In genomic region chr9:132798817-132799790, GRCh38 we compare ENCODE assay signal across 10 cellular contexts.
DNase-seq lines count a peak whose midpoint lies in the region; ATAC-seq and TF ChIP-seq lines count a peak whose summit lies in the region.
"Had no signal": no experiment of that assay in that cellular context is flagged by ENCODE, and none has a peak within 500 bp of the region (broad histone marks: within the 10 kb centered on the region; RNA-seq: fewer than 3 reads in every experiment).

No MANE protein-coding gene starts in this region.

- H3K4me1 ChIP-seq in left ventricle myocardium inferior, result peaks cover 27% of the 10 kb centered on the region
- peaks cover 4 to 18% (median 11%) of the 10 kb centered on the region in 4 donors for H3K4me1 ChIP-seq in upper lobe of left lung
- no peaks in the 10 kb centered on the region for H3K4me1 ChIP-seq in smooth muscle cell (ENCODE audit: low read depth)

- H3K36me3 ChIP-seq in left ventricle myocardium inferior (no peaks in the 10 kb centered on the region), upper lobe of left lung (no peaks in the 10 kb centered on the region), smooth muscle cell (ENCODE audit: low read depth) (no peaks in the 10 kb centered on the region)
- H3K36me3 ChIP-seq: neutrophil had no signal

- ATAC-seq in upper lobe of left lung (ENCODE audit: low FRiP score in 2 of 2) (peak in 1 of 2 donors; percentile 66), HG03565 (IDR thresholded peaks at IDR 0.05; ENCODE audit: unreplicated experiment) (no peak)

- H3K79me2 ChIP-seq in smooth muscle cell (ENCODE audit: low read depth), result no peaks in the 10 kb centered on the region

- DNase-seq in SKM-1 treated with dmso at 0.1 percent for 144 hours (lab: John Stamatoyannopoulos, UW; ENCODE audit: unreplicated experiment) (peak; percentile 28), SKM-1 (lab: John Stamatoyannopoulos, UW; ENCODE audit: unreplicated experiment) (no peak), SK-MEL-5 (ENCODE audit: low read depth, low spot score) (peak; percentile 36), left ventricle myocardium inferior (no peak), upper lobe of left lung (peak; percentile 77 to 87), NCI-H1436 treated with DMSO at 0.1 percent for 48 hours (lab: John Stamatoyannopoulos, UW) (no peak), smooth muscle cell (lab: John Stamatoyannopoulos, UW; ENCODE audit: unreplicated experiment) (no peak)
- DNase-seq: NCI-H187 treated with DMSO at 0.1 percent for 48 hours had no signal

- H3K27ac ChIP-seq in left ventricle myocardium inferior (replicated peaks) (peak overlapping the region; percentile 64), upper lobe of left lung (no peak overlapping the region), smooth muscle cell (ENCODE audit: low read depth) (no peak overlapping the region)
- H3K27ac ChIP-seq: neutrophil had no signal

- no peak overlapping the region for H3K4me3 ChIP-seq in left ventricle myocardium inferior
- no peak overlapping the region for H3K4me3 ChIP-seq in upper lobe of left lung
- no peak overlapping the region for H3K4me3 ChIP-seq in smooth muscle cell

- no peaks in the 10 kb centered on the region for H4K20me1 ChIP-seq in smooth muscle cell (ENCODE audit: low read depth)

- peaks cover 33% of the 10 kb centered on the region for H3K27me3 ChIP-seq in left ventricle myocardium inferior (ENCODE audit: low read depth)
- H3K27me3 ChIP-seq in upper lobe of left lung, result no peaks in the 10 kb centered on the region
- peaks cover 7% of the 10 kb centered on the region for H3K27me3 ChIP-seq in smooth muscle cell (ENCODE audit: low read depth)

- no peak for TF ChIP-seq CTCF in left ventricle myocardium inferior (IDR thresholded peaks at IDR 0.05; ENCODE audit: borderline replicate concordance)
- TF ChIP-seq CTCF in upper lobe of left lung (IDR thresholded peaks at IDR 0.05), result peak in 5 of 6 experiments; percentile 14 to 51 (median 38)
- no peak for TF ChIP-seq CTCF in smooth muscle cell (IDR thresholded peaks at IDR 0.05; ENCODE audit: borderline replicate concordance, insufficient read depth, poor library complexity, severe bottlenecking)

- no peaks in the 10 kb centered on the region for H3F3A ChIP-seq in smooth muscle cell (ENCODE audit: low read depth)

- H3K9ac ChIP-seq in smooth muscle cell (ENCODE audit: low read depth), result no peak overlapping the region

- no peak overlapping the region for H2AFZ ChIP-seq in smooth muscle cell (ENCODE audit: low read depth)

- TF ChIP-seq POLR2A in upper lobe of left lung (IDR thresholded peaks at IDR 0.05), result no peak

- intact Hi-C loops in left ventricle myocardium inferior (cut with micrococcal nuclease), result loop anchor here (5.0 kb wide), 1 partner anchor 292 kb away; no protein-coding TSS in a partner anchor

- 44 to 49% methylated on average over 23 to 26 of the region's 27 CpGs for WGBS in upper lobe of left lung, 2 donors
- 79% methylated on average over 27 of the region's 27 CpGs for WGBS in smooth muscle cell (ENCODE audit: low lambda C conversion rate)

- in situ Hi-C loops in SK-MEL-5 (cut with HindIII; ENCODE audit: low pct_unique_long_range_greater_than_20kb, low sequenced_read_pairs), result no loop called here

- H3K9me3 ChIP-seq in left ventricle myocardium inferior (replicated peaks) (no peaks in the 10 kb centered on the region), upper lobe of left lung (no peaks in the 10 kb centered on the region), smooth muscle cell (replicated peaks; ENCODE audit: low read depth) (no peaks in the 10 kb centered on the region)
- H3K9me3 ChIP-seq: neutrophil had no signal

- H3K4me2 ChIP-seq in smooth muscle cell, result no peak overlapping the region

- TF ChIP-seq EP300 in upper lobe of left lung (IDR thresholded peaks at IDR 0.05), result no peak

Comparison
In these comparisons a context has a peak if more than half of its experiments do, and no peak if none do; other contexts are left out.
1. DNase-seq: peak in SKM-1 treated with dmso at 0.1 percent for 144 hours (single experiment), SK-MEL-5 (single experiment) and upper lobe of left lung (2 of 2); none in SKM-1 (single experiment), left ventricle myocardium inferior (single experiment), NCI-H1436 treated with DMSO at 0.1 percent for 48 hours (single experiment) and smooth muscle cell (single experiment).
2. CTCF ChIP-seq: peak in upper lobe of left lung (5 of 6); none in left ventricle myocardium inferior (single experiment) and smooth muscle cell (single experiment).